16 cellular contexts compared by ENCODE assay signal in the genomic region with DNA sequence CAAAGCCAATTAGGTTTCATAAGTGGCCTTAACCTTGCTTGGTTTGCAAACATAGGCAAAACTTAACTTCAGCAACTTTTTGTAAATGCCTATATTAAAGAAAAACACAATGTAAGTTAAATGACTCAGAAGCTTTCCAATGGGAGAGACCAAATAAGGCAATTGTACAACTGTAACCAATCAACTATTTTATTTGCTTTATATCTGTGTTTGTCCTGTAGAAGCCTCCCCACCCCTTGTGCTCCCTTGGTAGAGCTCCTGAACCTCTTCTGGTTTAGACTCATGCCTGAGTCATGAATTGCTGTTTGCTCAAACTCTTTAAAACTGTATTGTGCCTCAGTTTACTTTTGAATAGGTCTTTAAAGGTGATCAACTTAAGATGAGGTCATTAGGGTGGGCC. TPM values are rescaled to one million over a fixed set of nuclear protein-coding genes. Genes with fewer than 3 reads are reported as not detected.
DNase-seq lines count a peak whose midpoint lies in the region; ATAC-seq and TF ChIP-seq lines count a peak whose summit lies in the region.
"Had no signal": no experiment of that assay in that cellular context is flagged by ENCODE, and none has a peak within 500 bp of the region (broad histone marks: within the 10 kb centered on the region; RNA-seq: fewer than 3 reads in every experiment).

No MANE protein-coding gene starts in this region.

- H3K27me3 Mint-ChIP-seq in progenitor cell of endocrine pancreas, result no peaks in the 10 kb centered on the region
- H3K27me3 Mint-ChIP-seq in activated CD4-positive, alpha-beta T cell treated with anti-CD3 and anti-CD28 coated beads for 36 hours, result no peaks in the 10 kb centered on the region
- H3K27me3 Mint-ChIP-seq: activated B cell treated with CpG ODN at 0.5 μM for 24 hours; CD4-positive, CD25-positive, alpha-beta regulatory T cell had no signal

- H3K4me1 Mint-ChIP-seq in progenitor cell of endocrine pancreas (ENCODE audit: low read depth), result peaks cover 3% of the 10 kb centered on the region
- no peaks in the 10 kb centered on the region for H3K4me1 Mint-ChIP-seq in activated CD4-positive, alpha-beta T cell treated with anti-CD3 and anti-CD28 coated beads for 36 hours

- TF ChIP-seq CTCF in progenitor cell of endocrine pancreas (IDR thresholded peaks at IDR 0.05; ENCODE audit: unreplicated experiment), result no peak

- no peak overlapping the region for H3K4me3 Mint-ChIP-seq in progenitor cell of endocrine pancreas (ENCODE audit: low read depth)
- no peak overlapping the region for H3K4me3 Mint-ChIP-seq in activated CD4-positive, alpha-beta T cell treated with anti-CD3 and anti-CD28 coated beads for 36 hours
- H3K4me3 Mint-ChIP-seq: activated B cell treated with CpG ODN at 0.5 μM for 24 hours; CD4-positive, CD25-positive, alpha-beta regulatory T cell had no signal

- CTCF ChIA-PET in activated CD4-positive, alpha-beta T cell treated with anti-CD3 and anti-CD28 coated beads for 36 hours (lab: Charles Lee), result no interaction called here

- no peak for ATAC-seq in GM21381 (IDR thresholded peaks at IDR 0.05; ENCODE audit: unreplicated experiment)
- ATAC-seq in activated CD4-positive, alpha-beta T cell treated with anti-CD3 and anti-CD28 coated beads for 36 hours, result no peak
- ATAC-seq: body of pancreas, K562 had no signal

- intact Hi-C loops in activated CD4-positive, alpha-beta T cell treated with anti-CD3 and anti-CD28 coated beads for 36 hours (cut with DNase I, micrococcal nuclease), result no loop called here

- DNase-seq in GM04503 (ENCODE audit: low read depth) (peak; percentile 32), amniotic epithelial cell (ENCODE audit: low read depth) (peak; percentile 18), fibroblast of the conjunctiva (ENCODE audit: low read depth) (peak; percentile 8), progenitor cell of endocrine pancreas (ENCODE audit: low spot score, unreplicated experiment) (no peak), DMS79 treated with DMSO at 0.1 percent for 48 hours (lab: John Stamatoyannopoulos, UW) (no peak)
- no peak for DNase-seq in stimulated activated naive CD4-positive, alpha-beta T cell (lab: John Stamatoyannopoulos, UW)
- no peak for DNase-seq in activated CD4-positive, alpha-beta T cell treated with anti-CD3 and anti-CD28 coated beads for 36 hours
- DNase-seq: activated B cell treated with CpG ODN at 0.5 μM for 24 hours; activated effector memory CD4-positive, alpha-beta T cell treated with anti-CD3 and anti-CD28 coated beads, Interleukin-2, amount 50 U/mL, for 16 hours; CD4-positive, CD25-positive, alpha-beta regulatory T cell; NCI-H1092; NCI-H2171; stimulated activated CD4-positive, alpha-beta T cell treated with anti-CD3 and anti-CD28 coated beads, Interleukin-2, amount 100 ng/mL, for 24 hours had no signal

- POLR2A ChIA-PET in activated CD4-positive, alpha-beta T cell treated with anti-CD3 and anti-CD28 coated beads for 36 hours (lab: Charles Lee), result no interaction called here

- H3K27ac Mint-ChIP-seq in progenitor cell of endocrine pancreas, result peak overlapping the region; percentile 22
- H3K27ac Mint-ChIP-seq in activated CD4-positive, alpha-beta T cell treated with anti-CD3 and anti-CD28 coated beads for 36 hours, result no peak overlapping the region
- H3K27ac Mint-ChIP-seq: activated B cell treated with CpG ODN at 0.5 μM for 24 hours; CD4-positive, CD25-positive, alpha-beta regulatory T cell had no signal

- H3K36me3 Mint-ChIP-seq in progenitor cell of endocrine pancreas (ENCODE audit: insufficient read depth), result peaks cover 9% of the 10 kb centered on the region
- peaks cover 8% of the 10 kb centered on the region for H3K36me3 Mint-ChIP-seq in activated CD4-positive, alpha-beta T cell treated with anti-CD3 and anti-CD28 coated beads for 36 hours (ENCODE audit: low read depth)

- no peaks in the 10 kb centered on the region for H3K9me3 Mint-ChIP-seq in progenitor cell of endocrine pancreas (ENCODE audit: low read depth)
- no peaks in the 10 kb centered on the region for H3K9me3 Mint-ChIP-seq in activated CD4-positive, alpha-beta T cell treated with anti-CD3 and anti-CD28 coated beads for 36 hours (ENCODE audit: low read depth)
- H3K9me3 Mint-ChIP-seq: activated B cell treated with CpG ODN at 0.5 μM for 24 hours had no signal

RNA-seq across cellular contexts. Expression of a gene that starts 3.0 kb away (rescaled TPM):
- total RNA-seq in progenitor cell of endocrine pancreas, result 9.6 and 11.0 TPM in 2 replicates
- total RNA-seq in activated CD4-positive, alpha-beta T cell treated with anti-CD3 and anti-CD28 coated beads for 36 hours, result 1 to 10 TPM; 1.5 to 2.4 TPM

RNA-seq across cellular contexts. Expression of a gene that starts 38.1 kb away (rescaled TPM):
- total RNA-seq in progenitor cell of endocrine pancreas, result 22.0 and 22.1 TPM in 2 replicates
- 1 to 10 TPM; 3.3 to 6.0 TPM for total RNA-seq in activated CD4-positive, alpha-beta T cell treated with anti-CD3 and anti-CD28 coated beads for 36 hours

Comparison
In these comparisons a context has a peak if more than half of its experiments do, and no peak if none do; other contexts are left out.
1. DNase-seq: peak in GM04503 (single experiment), amniotic epithelial cell (single experiment) and fibroblast of the conjunctiva (single experiment); none in progenitor cell of endocrine pancreas (single experiment), DMS79 treated with DMSO at 0.1 percent for 48 hours (single experiment), stimulated activated naive CD4-positive, alpha-beta T cell (0 of 6) and activated CD4-positive, alpha-beta T cell treated with anti-CD3 and anti-CD28 coated beads for 36 hours (single experiment).